In genomic region chr11:93541884-93542752, GRCh38 we compare ENCODE assay signal across 8 cellular contexts. TPM values are rescaled to one million over a fixed set of nuclear protein-coding genes. Genes with fewer than 3 reads are reported as not detected.
DNase-seq lines count a peak whose midpoint lies in the region; ATAC-seq and TF ChIP-seq lines count a peak whose summit lies in the region.

No MANE protein-coding gene starts in this region.

- H3K4me3 ChIP-seq in SJCRH30 (peak overlapping the region; percentile 72), adrenal gland (peak overlapping the region in 3 of 4 donors; percentile 65 to 94 (median 65)), right cardiac atrium (ENCODE audit: low read length) (peak overlapping the region; percentile 79), psoas muscle (peak overlapping the region; percentile 84)

- H3K4me1 ChIP-seq in SJCRH30 (no peaks in the 10 kb centered on the region), adrenal gland (replicated peaks in 1 of 2) (peaks cover 23 to 51% of the 10 kb centered on the region in 2 donors), right cardiac atrium (ENCODE audit: control insufficient read depth, insufficient read depth, low read length) (peaks cover 11% of the 10 kb centered on the region), psoas muscle (peaks cover 28% of the 10 kb centered on the region)

- intact Hi-C loops in adrenal gland (cut with DNase I) (loop anchor here (5.0 to 10.0 kb wide), 2 partner anchors 113 to 305 kb away; no protein-coding TSS in a partner anchor), right cardiac atrium (cut with DNase I) (loop anchor here in 3 of 4 donors (2.0 to 10.0 kb wide), 4 partner anchors 57 to 307 kb away; no protein-coding TSS in a partner anchor), psoas muscle (cut with DNase I) (loop anchor here (2.0 to 5.0 kb wide), 2 partner anchors 111 to 305 kb away; no protein-coding TSS in a partner anchor)

- 3 to 8% (median 6%) methylated on average over 11 to 23 of the region's 23 CpGs for WGBS in adrenal gland, 4 donors
- 6% methylated on average over 23 of the region's 23 CpGs for WGBS in right cardiac atrium
- WGBS in psoas muscle, 3 donors, result 22 to 33% (median 25%) methylated on average over 16 to 23 of the region's 23 CpGs

- DNase-seq in DMS53 (lab: John Stamatoyannopoulos, UW) (peak; percentile 93), SJCRH30 (peak; percentile 31 to 51), adrenal gland (peak; percentile 36 to 72 (median 61)), right cardiac atrium (peak; percentile 51 to 78 (median 76)), psoas muscle (peak in 1 of 2 donors; percentile 40), mesenteric fat pad (ENCODE audit: low spot score) (no peak)

- ATAC-seq in GM19467 (IDR thresholded peaks at IDR 0.05; ENCODE audit: unreplicated experiment) (peak; percentile 50), HG03520 (IDR thresholded peaks at IDR 0.05; ENCODE audit: unreplicated experiment) (peak; percentile 43), right cardiac atrium (peak; percentile 70 to 75), psoas muscle (peak; percentile 35 to 49 (median 42))

- TF ChIP-seq CTCF in adrenal gland (IDR thresholded peaks at IDR 0.05), result peak in 2 of 6 experiments; percentile 3 to 16
- no peak for TF ChIP-seq CTCF in psoas muscle (IDR thresholded peaks at IDR 0.05)

- no peaks in the 10 kb centered on the region for H3K36me3 ChIP-seq in SJCRH30
- H3K36me3 ChIP-seq in adrenal gland (replicated peaks in 1 of 2), result no peaks in the 10 kb centered on the region
- no peaks in the 10 kb centered on the region for H3K36me3 ChIP-seq in psoas muscle (ENCODE audit: insufficient read depth in 1 of 2, low read depth in 1 of 2)

- TF ChIP-seq POLR2A in adrenal gland (IDR thresholded peaks at IDR 0.05), result peak in 1 of 2 donors; percentile 70

- H3K27me3 ChIP-seq in SJCRH30 (no peaks in the 10 kb centered on the region), adrenal gland (no peaks in the 10 kb centered on the region), right cardiac atrium (ENCODE audit: control insufficient read depth, insufficient read depth) (no peaks in the 10 kb centered on the region), psoas muscle (ENCODE audit: insufficient read depth in 3 of 3, low read length in 2 of 3) (no peaks in the 10 kb centered on the region)

- H3K9me3 ChIP-seq in SJCRH30 (replicated peaks) (no peaks in the 10 kb centered on the region), adrenal gland (replicated peaks in 1 of 3) (no peaks in the 10 kb centered on the region), right cardiac atrium (ENCODE audit: control insufficient read depth, low read length) (peaks cover 2% of the 10 kb centered on the region), psoas muscle (no peaks in the 10 kb centered on the region)

- H3K27ac ChIP-seq in SJCRH30 (no peak overlapping the region), adrenal gland (peak overlapping the region; percentile 62 to 93 (median 90)), right cardiac atrium (ENCODE audit: low read length) (peak overlapping the region; percentile 76), psoas muscle (peak overlapping the region; percentile 78)

RNA-seq across cellular contexts. Expression of gene SMCO4, which starts 1.1 kb away (rescaled TPM):
- 4.0 and 4.9 TPM in 2 replicates for total RNA-seq in SJCRH30 (2014; rRNA removed; shearing (Covaris generic))
- 100 to 1,000 TPM in 2 of 8 donors, 10 to 100 TPM in 6; 23.2 to 108 (median 79.0) TPM for total RNA-seq in adrenal gland
- polyA plus RNA-seq in adrenal gland, result 10 to 100 TPM; 31.6 to 81.7 (median 40.9) TPM
- 10 to 100 TPM; 31.8 to 95.6 (median 59.8) TPM for total RNA-seq in right cardiac atrium
- 69.9 TPM for polyA plus RNA-seq in right cardiac atrium
- total RNA-seq in psoas muscle, result 10 to 100 TPM in 2 of 4 donors, 1 to 10 TPM in 2; 8.0 to 21.8 (median 9.5) TPM
- 10 to 100 TPM in 1 of 3 donors, 1 to 10 TPM in 2; 3.5 to 10.8 (median 5.5) TPM for polyA plus RNA-seq in psoas muscle
- 17.3 TPM for total RNA-seq in mesenteric fat pad
